In genomic region chr2:201758229-201758628, GRCh38 we compare ENCODE assay signal across 21 cellular contexts. TPM values are rescaled to one million over a fixed set of nuclear protein-coding genes. Genes with fewer than 3 reads are reported as not detected.
DNase-seq lines count a peak whose midpoint lies in the region; ATAC-seq, FAIRE-seq and TF ChIP-seq lines count a peak whose summit lies in the region.
"Had no signal": no experiment of that assay in that cellular context is flagged by ENCODE, and none has a peak within 500 bp of the region (broad histone marks: within the 10 kb centered on the region; RNA-seq: fewer than 3 reads in every experiment).

No MANE protein-coding gene starts in this region.

- H3K36me3 ChIP-seq in liver (ENCODE audit: control insufficient read depth in 4 of 4, insufficient read depth in 3 of 4, low read depth in 1 of 4, low read length in 3 of 4) = peaks cover 0 to 15% (median 11%) of the 10 kb centered on the region in 4 donors
- peaks cover 0 to 100% (median 30%) of the 10 kb centered on the region in 9 donors for H3K36me3 ChIP-seq in heart right ventricle

- H3K4me3 ChIP-seq in liver (ENCODE audit: low read depth in 1 of 3, low read length in 3 of 3) (no peak overlapping the region), heart right ventricle (no peak overlapping the region)
- H3K4me3 ChIP-seq: SJCRH30 had no signal

- no peaks in the 10 kb centered on the region for H3K27me3 Mint-ChIP-seq in glutamatergic neuron (ENCODE audit: unreplicated experiment)
- H3K27me3 Mint-ChIP-seq: IgD-negative memory B cell had no signal

- H3K27me3 ChIP-seq in liver (ENCODE audit: control insufficient read depth in 4 of 4, insufficient read depth in 4 of 4, low read length in 3 of 4) (no peaks in the 10 kb centered on the region), heart right ventricle (no peaks in the 10 kb centered on the region)
- H3K27me3 ChIP-seq: SJCRH30 had no signal

- peak overlapping the region; percentile 21 to 54 for H3K27ac ChIP-seq in liver (ENCODE audit: low read depth in 1 of 2, low read length in 2 of 2)
- H3K27ac ChIP-seq in heart right ventricle = no peak overlapping the region
- H3K27ac ChIP-seq: C4-2B, RWPE1, SJCRH30 had no signal

- TF ChIP-seq RAD21 in liver (IDR thresholded peaks at IDR 0.05) = no peak

- WGBS in liver = 16% methylated on average over 1 of the region's 1 CpG
- WGBS in heart right ventricle, 2 donors = 2 to 40% methylated on average over 1 of the region's 1 CpG

- TF ChIP-seq CTCF in liver (IDR thresholded peaks at IDR 0.05; ENCODE audit: low read depth, low read length, missing input control) = no peak
- TF ChIP-seq CTCF in glutamatergic neuron (IDR thresholded peaks at IDR 0.05; ENCODE audit: partially characterized antibody, unreplicated experiment) = no peak
- TF ChIP-seq CTCF in heart right ventricle (IDR thresholded peaks at IDR 0.05) = no peak

- H3K4me1 ChIP-seq in liver (ENCODE audit: control insufficient read depth in 4 of 4, insufficient read depth in 4 of 4, low read length in 3 of 4) = peaks cover 4 to 46% (median 32%) of the 10 kb centered on the region in 4 donors
- H3K4me1 ChIP-seq in heart right ventricle = peaks cover 0 to 3% (median 0%) of the 10 kb centered on the region in 9 donors
- H3K4me1 ChIP-seq: SJCRH30 had no signal

- peaks cover 24% of the 10 kb centered on the region for H3K4me1 Mint-ChIP-seq in glutamatergic neuron (ENCODE audit: low read depth, unreplicated experiment)
- H3K4me1 Mint-ChIP-seq: IgD-negative memory B cell had no signal

- H3K4me3 Mint-ChIP-seq in glutamatergic neuron (ENCODE audit: unreplicated experiment) = no peak overlapping the region
- H3K4me3 Mint-ChIP-seq: IgD-negative memory B cell had no signal

- peak overlapping the region in 1 of 2 donors; percentile 20 for H3K9ac ChIP-seq in liver (ENCODE audit: low read depth in 1 of 2, low read length in 2 of 2)

- H3K27ac Mint-ChIP-seq in glutamatergic neuron (ENCODE audit: unreplicated experiment) = no peak overlapping the region
- H3K27ac Mint-ChIP-seq: IgD-negative memory B cell had no signal

- ATAC-seq in HG03097 (IDR thresholded peaks at IDR 0.05; ENCODE audit: low FRiP score, unreplicated experiment) (no peak), heart right ventricle (no peak)

- FAIRE-seq in GM19239 (lab: Jason Lieb, UNC) (peak; percentile 59), RCC 7860 (lab: Jason Lieb, UNC) (peak; percentile 80)

- no peaks in the 10 kb centered on the region for H3K36me3 Mint-ChIP-seq in glutamatergic neuron (ENCODE audit: unreplicated experiment)

- H3K9me3 Mint-ChIP-seq in glutamatergic neuron (ENCODE audit: unreplicated experiment) = no peaks in the 10 kb centered on the region
- H3K9me3 Mint-ChIP-seq: IgD-negative memory B cell had no signal

- intact Hi-C loops in heart right ventricle (cut with DNase I) = no loop called here

- no peak for DNase-seq in GM19239 (ENCODE audit: insufficient read length, low spot score)
- DNase-seq in RCC 7860 (ENCODE audit: low spot score) = peak; percentile 17
- no peak for DNase-seq in stimulated activated naive CD4-positive, alpha-beta T cell (lab: John Stamatoyannopoulos, UW)
- no peak for DNase-seq in glutamatergic neuron
- no peak for DNase-seq in heart right ventricle
- DNase-seq: DMS79; H7; MV-4-11; NCI-H1417 treated with DMSO at 0.1 percent for 48 hours; NCI-H2029 treated with DMSO at 0.1 percent for 48 hours; NCI-H524 treated with DMSO at 0.1 percent for 48 hours; NK-92 treated with Interleukin-12 subunit alpha and Interleukin-12 subunit beta, amount 100 ng/mL, for 24 hours; OCI-M1; SJCRH30; SW 1271 had no signal

- H3K9me3 ChIP-seq in liver (ENCODE audit: control insufficient read depth in 4 of 4, low read length in 3 of 4) (no peaks in the 10 kb centered on the region), heart right ventricle (no peaks in the 10 kb centered on the region)
- H3K9me3 ChIP-seq: SJCRH30 had no signal

TF ChIP-seq in liver, 16 proteins besides CTCF, POLR2A, EP300 and RAD21:
- TF ChIP-seq REST (IDR thresholded peaks at IDR 0.05) (peak; percentile 29), YY1 (IDR thresholded peaks at IDR 0.05) (peak; percentile 37), JUND (IDR thresholded peaks at IDR 0.05) (no peak), EGR1 (IDR thresholded peaks at IDR 0.05; ENCODE audit: low read depth in 2 of 2) (no peak), GABPA (IDR thresholded peaks at IDR 0.05 in 1 of 2, conservative IDR thresholded peaks at IDR 0.05 in 1 of 2) (no peak), HNF4A (conservative IDR thresholded peaks at IDR 0.05) (peak; percentile 43 to 62), SP1 (IDR thresholded peaks at IDR 0.05) (peak; percentile 77), RXRA (IDR thresholded peaks at IDR 0.05) (peak in 1 of 2 donors; percentile 48)

RNA-seq across cellular contexts. Expression of gene ALS2, which starts 22.5 kb away (rescaled TPM):
- total RNA-seq in liver (10 to 100 TPM; 20.8 to 35.3 TPM), glutamatergic neuron (ENCODE audit: unreplicated experiment) (44.0 TPM), heart right ventricle (10 to 100 TPM; 26.1 to 49.3 (median 37.9) TPM)
- polyA plus RNA-seq in liver (1 to 10 TPM; 8.2 to 9.1 TPM), heart right ventricle (10 to 100 TPM in 1 of 2 donors, 1 to 10 TPM in 1; 7.8 to 15.7 TPM)

RNA-seq across cellular contexts. Expression of gene CDK15, which starts 48.1 kb away (rescaled TPM):
- total RNA-seq in liver (under 1 TPM; under 0.01 to 0.47 TPM), glutamatergic neuron (ENCODE audit: unreplicated experiment) (0.61 TPM), heart right ventricle (under 1 TPM in 9 of 10 donors, not detected in 1; 0.07 to 0.39 (median 0.19) TPM)
- polyA plus RNA-seq in liver (under 1 TPM in 1 of 2 donors, not detected in 1; 0.06 TPM), heart right ventricle (under 1 TPM; 0.10 to 0.15 TPM)
- total RNA-seq: G401, H7 had no signal
- polyA plus RNA-seq: IgD-negative memory B cell had no signal

RNA-seq across cellular contexts. Expression of gene MPP4, which starts 59.8 kb away (rescaled TPM):
- total RNA-seq in liver (under 1 TPM in 1 of 2 donors, not detected in 1; 0.25 TPM), glutamatergic neuron (ENCODE audit: unreplicated experiment) (0.25 TPM), heart right ventricle (under 1 TPM in 2 of 10 donors, not detected in 8; 0.25 TPM)
- polyA plus RNA-seq in liver (under 1 TPM; 0.02 to 0.07 TPM), heart right ventricle (under 1 TPM in 1 of 2 donors, not detected in 1; 0.16 TPM)
- total RNA-seq: H7 had no signal
- polyA plus RNA-seq: IgD-negative memory B cell had no signal

Comparison
In these comparisons a context has a peak if more than half of its experiments do, and no peak if none do; other contexts are left out.
1. H3K27ac ChIP-seq: peak in liver (2 of 2); none in heart right ventricle (0 of 10).